Comparison of ENCODE assay signal across 1 cellular context in the genomic region with DNA sequence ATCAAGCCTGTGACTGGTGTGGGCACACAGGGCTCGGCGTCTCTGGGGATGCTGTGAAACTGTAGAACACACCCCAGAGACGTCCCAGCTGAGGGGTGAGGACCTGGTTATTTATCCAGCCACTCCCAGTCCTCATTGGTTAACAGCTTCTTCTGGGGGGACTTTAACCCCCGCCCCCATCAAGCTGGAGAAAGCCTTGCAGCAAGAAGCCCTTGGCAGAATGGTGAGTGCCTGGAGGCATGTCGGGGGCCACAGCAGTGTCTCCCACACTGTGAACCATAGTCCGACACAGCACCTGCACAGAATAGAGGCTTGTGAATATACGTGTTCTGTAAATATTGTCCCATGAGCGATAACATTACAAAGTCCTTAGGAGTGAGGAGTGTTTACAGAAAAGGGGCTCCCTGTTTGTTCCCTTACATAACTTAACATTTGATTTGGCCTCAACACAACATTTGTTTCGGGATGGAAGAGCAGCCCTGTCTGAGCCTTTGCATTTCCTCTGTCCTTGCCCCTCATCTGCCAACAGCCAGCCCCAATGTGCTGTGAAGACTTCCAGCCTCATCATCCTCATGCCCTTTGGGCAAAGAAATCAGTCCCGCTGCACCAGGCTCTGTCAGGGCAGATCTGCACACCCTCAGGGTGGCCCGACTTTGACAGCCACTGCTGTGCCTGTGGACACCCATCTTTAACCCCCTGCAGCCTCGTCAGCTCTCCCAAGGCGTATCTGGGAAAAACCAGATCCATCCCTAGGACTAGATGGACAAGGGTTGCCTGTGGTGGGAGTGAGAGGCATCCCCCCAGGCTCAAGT.
A peak's percentile ranks its signal among the peaks of the same experiment; 100 is the strongest.
TF ChIP-seq lines count a peak whose summit lies in the region.

No MANE protein-coding gene starts in this region.

TF ChIP-seq in HepG2, 621 proteins besides CTCF, POLR2A, EP300 and RAD21 (continued from another document and continues in another):
- TF ChIP-seq, protein P1, sequence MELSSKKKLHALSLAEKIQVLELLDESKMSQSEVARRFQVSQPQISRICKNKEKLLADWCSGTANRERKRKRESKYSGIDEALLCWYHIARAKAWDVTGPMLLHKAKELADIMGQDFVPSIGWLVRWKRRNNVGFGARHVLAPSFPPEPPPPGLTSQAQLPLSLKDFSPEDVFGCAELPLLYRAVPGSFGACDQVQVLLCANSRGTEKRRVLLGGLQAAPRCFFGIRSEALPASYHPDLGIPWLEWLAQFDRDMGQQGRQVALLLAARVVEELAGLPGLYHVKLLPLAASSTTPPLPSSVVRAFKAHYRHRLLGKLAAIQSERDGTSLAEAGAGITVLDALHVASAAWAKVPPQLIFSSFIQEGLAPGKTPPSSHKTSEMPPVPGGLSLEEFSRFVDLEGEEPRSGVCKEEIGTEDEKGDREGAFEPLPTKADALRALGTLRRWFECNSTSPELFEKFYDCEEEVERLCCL (CRISPR knock-in tag; IDR thresholded peaks at IDR 0.05; ENCODE audit: borderline replicate concordance) = no peak
- TF ChIP-seq, protein P2, sequence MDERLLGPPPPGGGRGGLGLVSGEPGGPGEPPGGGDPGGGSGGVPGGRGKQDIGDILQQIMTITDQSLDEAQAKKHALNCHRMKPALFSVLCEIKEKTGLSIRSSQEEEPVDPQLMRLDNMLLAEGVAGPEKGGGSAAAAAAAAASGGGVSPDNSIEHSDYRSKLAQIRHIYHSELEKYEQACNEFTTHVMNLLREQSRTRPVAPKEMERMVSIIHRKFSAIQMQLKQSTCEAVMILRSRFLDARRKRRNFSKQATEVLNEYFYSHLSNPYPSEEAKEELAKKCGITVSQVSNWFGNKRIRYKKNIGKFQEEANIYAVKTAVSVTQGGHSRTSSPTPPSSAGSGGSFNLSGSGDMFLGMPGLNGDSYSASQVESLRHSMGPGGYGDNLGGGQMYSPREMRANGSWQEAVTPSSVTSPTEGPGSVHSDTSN (CRISPR knock-in tag; IDR thresholded peaks at IDR 0.05) = no peak
- TF ChIP-seq ZNF781 (CRISPR knock-in tag; IDR thresholded peaks at IDR 0.05; ENCODE audit: borderline replicate concordance, not compliant biosample characterization) (peak; percentile 81), ZNF143 (CRISPR knock-in tag; IDR thresholded peaks at IDR 0.05) (no peak), SMYD3 (CRISPR knock-in tag; IDR thresholded peaks at IDR 0.05) (peak; percentile 88; the same call in 1 of the 2 replicates), ZNF33A (CRISPR knock-in tag; IDR thresholded peaks at IDR 0.05; ENCODE audit: borderline replicate concordance) (no peak), ATM (IDR thresholded peaks at IDR 0.05; ENCODE audit: borderline replicate concordance) (no peak), ZSCAN30 (CRISPR knock-in tag; IDR thresholded peaks at IDR 0.05) (0 out of 2 replicates have a peak, but pooled peaks have one; percentile 73), ZBTB8A (CRISPR knock-in tag; IDR thresholded peaks at IDR 0.05; ENCODE audit: borderline replicate concordance, low read depth) (no peak), ZNF720 (CRISPR knock-in tag; IDR thresholded peaks at IDR 0.05) (0 out of 2 replicates have a peak, but pooled peaks have one; percentile 18), ZNF772 (CRISPR knock-in tag; IDR thresholded peaks at IDR 0.05) (peak; percentile 99), SP2 (CRISPR knock-in tag; IDR thresholded peaks at IDR 0.05) (peak; percentile 36; the same call in 1 of the 2 replicates), CBFB (CRISPR knock-in tag; IDR thresholded peaks at IDR 0.05) (peak; percentile 68; the same call in 1 of the 2 replicates), JUN (CRISPR knock-in tag; IDR thresholded peaks at IDR 0.05) (peak; percentile 73), NFE2L2 (IDR thresholded peaks at IDR 0.05; ENCODE audit: low read length) (no peak), MAFF (IDR thresholded peaks at IDR 0.05; ENCODE audit: low read depth, low read length) (peak; percentile 15; the same call in 1 of the 2 replicates), SMAD9 (CRISPR knock-in tag; IDR thresholded peaks at IDR 0.05) (no peak), ZEB1 (IDR thresholded peaks at IDR 0.05; ENCODE audit: insufficient replicate concordance, low read depth) (peak; percentile 81), ZNF251 (CRISPR knock-in tag; IDR thresholded peaks at IDR 0.05) (no peak), RXRA (CRISPR knock-in tag; IDR thresholded peaks at IDR 0.05) (peak; percentile 87), ZNF530 (CRISPR knock-in tag; IDR thresholded peaks at IDR 0.05; ENCODE audit: low read depth) (no peak), ZNF615 (CRISPR knock-in tag; IDR thresholded peaks at IDR 0.05; ENCODE audit: borderline replicate concordance) (no peak)
- TF ChIP-seq, protein P3, sequence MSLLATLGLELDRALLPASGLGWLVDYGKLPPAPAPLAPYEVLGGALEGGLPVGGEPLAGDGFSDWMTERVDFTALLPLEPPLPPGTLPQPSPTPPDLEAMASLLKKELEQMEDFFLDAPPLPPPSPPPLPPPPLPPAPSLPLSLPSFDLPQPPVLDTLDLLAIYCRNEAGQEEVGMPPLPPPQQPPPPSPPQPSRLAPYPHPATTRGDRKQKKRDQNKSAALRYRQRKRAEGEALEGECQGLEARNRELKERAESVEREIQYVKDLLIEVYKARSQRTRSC (CRISPR knock-in tag; IDR thresholded peaks at IDR 0.05; ENCODE audit: low read depth) = peak; percentile 29; the same call in 1 of the 2 replicates
- TF ChIP-seq, protein P4, sequence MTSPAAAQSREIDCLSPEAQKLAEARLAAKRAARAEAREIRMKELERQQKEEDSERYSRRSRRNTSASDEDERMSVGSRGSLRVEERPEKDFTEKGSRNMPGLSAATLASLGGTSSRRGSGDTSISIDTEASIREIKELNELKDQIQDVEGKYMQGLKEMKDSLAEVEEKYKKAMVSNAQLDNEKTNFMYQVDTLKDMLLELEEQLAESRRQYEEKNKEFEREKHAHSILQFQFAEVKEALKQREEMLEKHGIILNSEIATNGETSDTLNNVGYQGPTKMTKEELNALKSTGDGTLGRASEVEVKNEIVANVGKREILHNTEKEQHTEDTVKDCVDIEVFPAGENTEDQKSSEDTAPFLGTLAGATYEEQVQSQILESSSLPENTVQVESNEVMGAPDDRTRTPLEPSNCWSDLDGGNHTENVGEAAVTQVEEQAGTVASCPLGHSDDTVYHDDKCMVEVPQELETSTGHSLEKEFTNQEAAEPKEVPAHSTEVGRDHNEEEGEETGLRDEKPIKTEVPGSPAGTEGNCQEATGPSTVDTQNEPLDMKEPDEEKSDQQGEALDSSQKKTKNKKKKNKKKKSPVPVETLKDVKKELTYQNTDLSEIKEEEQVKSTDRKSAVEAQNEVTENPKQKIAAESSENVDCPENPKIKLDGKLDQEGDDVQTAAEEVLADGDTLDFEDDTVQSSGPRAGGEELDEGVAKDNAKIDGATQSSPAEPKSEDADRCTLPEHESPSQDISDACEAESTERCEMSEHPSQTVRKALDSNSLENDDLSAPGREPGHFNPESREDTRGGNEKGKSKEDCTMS (CRISPR knock-in tag; conservative IDR thresholded peaks at IDR 0.05) = no peak
- TF ChIP-seq, protein P5, sequence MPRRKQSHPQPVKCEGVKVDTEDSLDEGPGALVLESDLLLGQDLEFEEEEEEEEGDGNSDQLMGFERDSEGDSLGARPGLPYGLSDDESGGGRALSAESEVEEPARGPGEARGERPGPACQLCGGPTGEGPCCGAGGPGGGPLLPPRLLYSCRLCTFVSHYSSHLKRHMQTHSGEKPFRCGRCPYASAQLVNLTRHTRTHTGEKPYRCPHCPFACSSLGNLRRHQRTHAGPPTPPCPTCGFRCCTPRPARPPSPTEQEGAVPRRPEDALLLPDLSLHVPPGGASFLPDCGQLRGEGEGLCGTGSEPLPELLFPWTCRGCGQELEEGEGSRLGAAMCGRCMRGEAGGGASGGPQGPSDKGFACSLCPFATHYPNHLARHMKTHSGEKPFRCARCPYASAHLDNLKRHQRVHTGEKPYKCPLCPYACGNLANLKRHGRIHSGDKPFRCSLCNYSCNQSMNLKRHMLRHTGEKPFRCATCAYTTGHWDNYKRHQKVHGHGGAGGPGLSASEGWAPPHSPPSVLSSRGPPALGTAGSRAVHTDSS (CRISPR knock-in tag; conservative IDR thresholded peaks at IDR 0.05) = no peak
- TF ChIP-seq, protein P6, sequence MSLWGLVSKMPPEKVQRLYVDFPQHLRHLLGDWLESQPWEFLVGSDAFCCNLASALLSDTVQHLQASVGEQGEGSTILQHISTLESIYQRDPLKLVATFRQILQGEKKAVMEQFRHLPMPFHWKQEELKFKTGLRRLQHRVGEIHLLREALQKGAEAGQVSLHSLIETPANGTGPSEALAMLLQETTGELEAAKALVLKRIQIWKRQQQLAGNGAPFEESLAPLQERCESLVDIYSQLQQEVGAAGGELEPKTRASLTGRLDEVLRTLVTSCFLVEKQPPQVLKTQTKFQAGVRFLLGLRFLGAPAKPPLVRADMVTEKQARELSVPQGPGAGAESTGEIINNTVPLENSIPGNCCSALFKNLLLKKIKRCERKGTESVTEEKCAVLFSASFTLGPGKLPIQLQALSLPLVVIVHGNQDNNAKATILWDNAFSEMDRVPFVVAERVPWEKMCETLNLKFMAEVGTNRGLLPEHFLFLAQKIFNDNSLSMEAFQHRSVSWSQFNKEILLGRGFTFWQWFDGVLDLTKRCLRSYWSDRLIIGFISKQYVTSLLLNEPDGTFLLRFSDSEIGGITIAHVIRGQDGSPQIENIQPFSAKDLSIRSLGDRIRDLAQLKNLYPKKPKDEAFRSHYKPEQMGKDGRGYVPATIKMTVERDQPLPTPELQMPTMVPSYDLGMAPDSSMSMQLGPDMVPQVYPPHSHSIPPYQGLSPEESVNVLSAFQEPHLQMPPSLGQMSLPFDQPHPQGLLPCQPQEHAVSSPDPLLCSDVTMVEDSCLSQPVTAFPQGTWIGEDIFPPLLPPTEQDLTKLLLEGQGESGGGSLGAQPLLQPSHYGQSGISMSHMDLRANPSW (CRISPR knock-in tag; IDR thresholded peaks at IDR 0.05; ENCODE audit: borderline replicate concordance) = peak; percentile 97; the same call in 1 of the 2 replicates
- TF ChIP-seq, protein P7, sequence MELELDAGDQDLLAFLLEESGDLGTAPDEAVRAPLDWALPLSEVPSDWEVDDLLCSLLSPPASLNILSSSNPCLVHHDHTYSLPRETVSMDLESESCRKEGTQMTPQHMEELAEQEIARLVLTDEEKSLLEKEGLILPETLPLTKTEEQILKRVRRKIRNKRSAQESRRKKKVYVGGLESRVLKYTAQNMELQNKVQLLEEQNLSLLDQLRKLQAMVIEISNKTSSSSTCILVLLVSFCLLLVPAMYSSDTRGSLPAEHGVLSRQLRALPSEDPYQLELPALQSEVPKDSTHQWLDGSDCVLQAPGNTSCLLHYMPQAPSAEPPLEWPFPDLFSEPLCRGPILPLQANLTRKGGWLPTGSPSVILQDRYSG (CRISPR knock-in tag; IDR thresholded peaks at IDR 0.05) = no peak; the same call in 1 of the 2 replicates
- TF ChIP-seq, protein P8, sequence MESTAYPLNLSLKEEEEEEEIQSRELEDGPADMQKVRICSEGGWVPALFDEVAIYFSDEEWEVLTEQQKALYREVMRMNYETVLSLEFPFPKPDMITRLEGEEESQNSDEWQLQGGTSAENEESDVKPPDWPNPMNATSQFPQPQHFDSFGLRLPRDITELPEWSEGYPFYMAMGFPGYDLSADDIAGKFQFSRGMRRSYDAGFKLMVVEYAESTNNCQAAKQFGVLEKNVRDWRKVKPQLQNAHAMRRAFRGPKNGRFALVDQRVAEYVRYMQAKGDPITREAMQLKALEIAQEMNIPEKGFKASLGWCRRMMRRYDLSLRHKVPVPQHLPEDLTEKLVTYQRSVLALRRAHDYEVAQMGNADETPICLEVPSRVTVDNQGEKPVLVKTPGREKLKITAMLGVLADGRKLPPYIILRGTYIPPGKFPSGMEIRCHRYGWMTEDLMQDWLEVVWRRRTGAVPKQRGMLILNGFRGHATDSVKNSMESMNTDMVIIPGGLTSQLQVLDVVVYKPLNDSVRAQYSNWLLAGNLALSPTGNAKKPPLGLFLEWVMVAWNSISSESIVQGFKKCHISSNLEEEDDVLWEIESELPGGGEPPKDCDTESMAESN (CRISPR knock-in tag; conservative IDR thresholded peaks at IDR 0.05) = peak; percentile 70; the same call in 1 of the 2 replicates
- TF ChIP-seq, protein P9, sequence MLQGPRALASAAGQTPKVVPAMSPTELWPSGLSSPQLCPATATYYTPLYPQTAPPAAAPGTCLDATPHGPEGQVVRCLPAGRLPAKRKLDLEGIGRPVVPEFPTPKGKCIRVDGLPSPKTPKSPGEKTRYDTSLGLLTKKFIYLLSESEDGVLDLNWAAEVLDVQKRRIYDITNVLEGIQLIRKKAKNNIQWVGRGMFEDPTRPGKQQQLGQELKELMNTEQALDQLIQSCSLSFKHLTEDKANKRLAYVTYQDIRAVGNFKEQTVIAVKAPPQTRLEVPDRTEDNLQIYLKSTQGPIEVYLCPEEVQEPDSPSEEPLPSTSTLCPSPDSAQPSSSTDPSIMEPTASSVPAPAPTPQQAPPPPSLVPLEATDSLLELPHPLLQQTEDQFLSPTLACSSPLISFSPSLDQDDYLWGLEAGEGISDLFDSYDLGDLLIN (CRISPR knock-in tag; IDR thresholded peaks at IDR 0.05; ENCODE audit: borderline replicate concordance) = peak; percentile 76; the same call in 1 of the 2 replicates
- TF ChIP-seq, protein P10, sequence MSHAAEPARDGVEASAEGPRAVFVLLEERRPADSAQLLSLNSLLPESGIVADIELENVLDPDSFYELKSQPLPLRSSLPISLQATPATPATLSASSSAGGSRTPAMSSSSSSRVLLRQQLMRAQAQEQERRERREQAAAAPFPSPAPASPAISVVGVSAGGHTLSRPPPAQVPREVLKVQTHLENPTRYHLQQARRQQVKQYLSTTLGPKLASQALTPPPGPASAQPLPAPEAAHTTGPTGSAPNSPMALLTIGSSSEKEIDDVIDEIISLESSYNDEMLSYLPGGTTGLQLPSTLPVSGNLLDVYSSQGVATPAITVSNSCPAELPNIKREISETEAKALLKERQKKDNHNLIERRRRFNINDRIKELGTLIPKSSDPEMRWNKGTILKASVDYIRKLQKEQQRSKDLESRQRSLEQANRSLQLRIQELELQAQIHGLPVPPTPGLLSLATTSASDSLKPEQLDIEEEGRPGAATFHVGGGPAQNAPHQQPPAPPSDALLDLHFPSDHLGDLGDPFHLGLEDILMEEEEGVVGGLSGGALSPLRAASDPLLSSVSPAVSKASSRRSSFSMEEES (CRISPR knock-in tag; IDR thresholded peaks at IDR 0.05) = peak; percentile 89
- TF ChIP-seq, protein P11, sequence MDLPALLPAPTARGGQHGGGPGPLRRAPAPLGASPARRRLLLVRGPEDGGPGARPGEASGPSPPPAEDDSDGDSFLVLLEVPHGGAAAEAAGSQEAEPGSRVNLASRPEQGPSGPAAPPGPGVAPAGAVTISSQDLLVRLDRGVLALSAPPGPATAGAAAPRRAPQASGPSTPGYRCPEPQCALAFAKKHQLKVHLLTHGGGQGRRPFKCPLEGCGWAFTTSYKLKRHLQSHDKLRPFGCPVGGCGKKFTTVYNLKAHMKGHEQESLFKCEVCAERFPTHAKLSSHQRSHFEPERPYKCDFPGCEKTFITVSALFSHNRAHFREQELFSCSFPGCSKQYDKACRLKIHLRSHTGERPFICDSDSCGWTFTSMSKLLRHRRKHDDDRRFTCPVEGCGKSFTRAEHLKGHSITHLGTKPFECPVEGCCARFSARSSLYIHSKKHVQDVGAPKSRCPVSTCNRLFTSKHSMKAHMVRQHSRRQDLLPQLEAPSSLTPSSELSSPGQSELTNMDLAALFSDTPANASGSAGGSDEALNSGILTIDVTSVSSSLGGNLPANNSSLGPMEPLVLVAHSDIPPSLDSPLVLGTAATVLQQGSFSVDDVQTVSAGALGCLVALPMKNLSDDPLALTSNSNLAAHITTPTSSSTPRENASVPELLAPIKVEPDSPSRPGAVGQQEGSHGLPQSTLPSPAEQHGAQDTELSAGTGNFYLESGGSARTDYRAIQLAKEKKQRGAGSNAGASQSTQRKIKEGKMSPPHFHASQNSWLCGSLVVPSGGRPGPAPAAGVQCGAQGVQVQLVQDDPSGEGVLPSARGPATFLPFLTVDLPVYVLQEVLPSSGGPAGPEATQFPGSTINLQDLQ (CRISPR knock-in tag; IDR thresholded peaks at IDR 0.05) = peak; percentile 66; the same call in 1 of the 2 replicates
